Comparison of ENCODE assay signal across 23 cellular contexts in the genomic region with DNA sequence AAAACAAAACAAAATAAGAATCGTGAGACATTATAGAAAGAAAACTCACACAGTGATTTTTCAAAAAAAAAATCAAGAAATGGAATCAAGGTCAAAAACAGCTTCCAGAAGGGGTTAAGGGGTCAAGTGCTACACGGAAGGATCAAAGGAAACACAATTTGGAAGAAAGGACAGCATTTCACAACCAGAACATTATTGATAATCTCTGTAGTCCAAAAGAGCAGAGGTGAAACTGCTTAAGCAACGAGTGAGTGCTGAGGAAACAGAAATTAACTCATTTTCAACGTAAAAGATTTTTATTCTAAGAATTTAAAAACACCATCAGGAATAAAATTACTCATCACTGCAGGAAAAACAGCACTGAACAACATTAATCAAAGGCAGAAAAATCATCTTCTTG.
"Had no signal": no experiment of that assay in that cellular context is flagged by ENCODE, and none has a peak within 500 bp of the region (broad histone marks: within the 10 kb centered on the region; RNA-seq: fewer than 3 reads in every experiment).

No MANE protein-coding gene starts in this region.

- H3K9me3 ChIP-seq: SJCRH30 had no signal

- H3K4me2 ChIP-seq: KMS-11 had no signal

- H3K27me3 Mint-ChIP-seq: IgD-negative memory B cell had no signal

- H3K4me3 Mint-ChIP-seq: IgD-negative memory B cell had no signal

- DNase-seq: Kasumi-1, MM.1S, NCI-H1092 treated with DMSO at 0.1 percent for 48 hours, NCI-H1436, NCI-H187, NCI-H2029, NCI-H2081 treated with DMSO at 0.1 percent for 48 hours, NCI-H2171, NCI-H226, NCI-H446, NCI-H510A, NCI-H524 treated with DMSO at 0.1 percent for 48 hours, NCI-H69, NCI-H774, PC-3, SHP77 treated with DMSO at 0.1 percent for 48 hours, SJCRH30 had no signal

- H3K27me3 ChIP-seq: SJCRH30 had no signal

- H3K4me1 ChIP-seq: SJCRH30 had no signal

- FAIRE-seq: K562 had no signal

- H3K27ac Mint-ChIP-seq: IgD-negative memory B cell had no signal

- H3K4me3 ChIP-seq: K562, SJCRH30 had no signal

- ATAC-seq: K562, Panc1, PC-3, Right ventricle myocardium inferior, SK-N-SH treated with all-trans-retinoic acid at 6 μM for 48 hours had no signal

- H3K27ac ChIP-seq: KMS-11, SJCRH30 had no signal

- H3K9ac ChIP-seq: KMS-11 had no signal

- H3K9me3 Mint-ChIP-seq: IgD-negative memory B cell had no signal

- H3K36me3 ChIP-seq: SJCRH30 had no signal
